In the genomic region with DNA sequence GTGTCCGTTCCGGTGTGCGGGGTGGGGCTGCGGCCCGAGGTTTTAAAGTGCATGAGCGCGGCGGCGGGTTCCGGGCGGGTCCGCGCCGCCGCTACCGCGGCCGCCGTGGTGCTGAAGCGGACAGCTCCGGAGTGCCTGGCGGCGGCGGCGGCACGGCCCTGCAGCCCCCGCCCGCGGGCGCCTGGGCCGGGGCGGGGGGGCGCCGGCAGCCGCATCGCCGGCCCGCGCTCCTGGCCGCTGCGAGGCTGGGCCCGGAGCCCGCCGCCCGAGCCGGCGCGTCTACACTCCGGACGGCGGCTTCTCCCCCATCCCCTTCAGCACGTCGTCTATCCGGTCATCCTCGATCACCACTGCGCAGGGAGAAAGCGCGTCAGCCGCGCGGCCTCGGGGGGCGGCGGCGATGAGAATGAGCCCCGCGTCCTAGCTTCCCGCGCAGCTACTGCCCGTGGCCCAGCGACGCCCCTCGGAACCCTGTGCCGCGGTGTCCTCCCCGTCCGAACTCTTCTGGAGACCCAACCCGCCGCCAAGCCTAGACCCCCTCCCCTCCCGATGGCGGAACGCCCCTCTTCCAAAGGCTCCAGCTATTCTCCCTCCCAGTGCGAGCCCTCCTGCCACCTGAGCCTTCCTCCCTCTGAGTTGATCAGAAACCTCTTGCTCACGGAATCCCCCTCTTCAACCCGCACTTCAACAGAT, we compare ENCODE assay signal across 8 cellular contexts. TPM values are rescaled to one million over a fixed set of nuclear protein-coding genes. Genes with fewer than 3 reads are reported as not detected.
A peak's percentile ranks its signal among the peaks of the same experiment; 100 is the strongest.
DNase-seq lines count a peak whose midpoint lies in the region; ATAC-seq and TF ChIP-seq lines count a peak whose summit lies in the region.

No MANE protein-coding gene starts in this region.

- peaks cover 8% of the 10 kb centered on the region for H3K36me3 ChIP-seq in iPS-15b (ENCODE audit: control insufficient read depth, insufficient read depth, low read length)
- H3K36me3 ChIP-seq in smooth muscle cell (ENCODE audit: low read depth), result no peaks in the 10 kb centered on the region

- H3K27ac ChIP-seq in smooth muscle cell (ENCODE audit: low read depth), result no peak overlapping the region

- peak; percentile 78 for DNase-seq in activated effector memory CD4-positive, alpha-beta T cell treated with anti-CD3 and anti-CD28 coated beads, Interleukin-2, amount 50 U/mL, for 16 hours
- no peak for DNase-seq in activated effector memory CD4-positive, alpha-beta T cell treated with Interleukin-2 at 50 U/mL for 16 hours
- DNase-seq in astrocyte of the hippocampus (ENCODE audit: low read depth, low spot score), result peak; percentile 76
- no peak for DNase-seq in smooth muscle cell (lab: John Stamatoyannopoulos, UW; ENCODE audit: unreplicated experiment)

- no peaks in the 10 kb centered on the region for H3K79me2 ChIP-seq in smooth muscle cell (ENCODE audit: low read depth)

- H3K4me3 ChIP-seq in iPS-15b (ENCODE audit: low read depth, low read length), result peak overlapping the region; percentile 74
- peak overlapping the region; percentile 54 for H3K4me3 ChIP-seq in smooth muscle cell

- ATAC-seq in HG02884 (IDR thresholded peaks at IDR 0.05; ENCODE audit: unreplicated experiment) (no peak), GM19328 (IDR thresholded peaks at IDR 0.05; ENCODE audit: unreplicated experiment) (no peak)

- H3F3A ChIP-seq in smooth muscle cell (ENCODE audit: low read depth), result peaks cover 6% of the 10 kb centered on the region

- WGBS in smooth muscle cell (ENCODE audit: low lambda C conversion rate), result 1% methylated on average over 41 of the region's 85 CpGs

- H3K27me3 ChIP-seq in iPS-15b (ENCODE audit: control insufficient read depth, insufficient read depth, low read length) (peaks cover 55% of the 10 kb centered on the region), smooth muscle cell (ENCODE audit: low read depth) (peaks cover 58% of the 10 kb centered on the region)

- H3K9me3 ChIP-seq in iPS-15b (ENCODE audit: control insufficient read depth, insufficient read depth, low read length), result no peaks in the 10 kb centered on the region
- no peaks in the 10 kb centered on the region for H3K9me3 ChIP-seq in smooth muscle cell (replicated peaks; ENCODE audit: low read depth)

- peaks cover 21% of the 10 kb centered on the region for H4K20me1 ChIP-seq in smooth muscle cell (ENCODE audit: low read depth)

- H3K9ac ChIP-seq in iPS-15b (ENCODE audit: low read depth, low read length) (no peak overlapping the region), smooth muscle cell (ENCODE audit: low read depth) (no peak overlapping the region)

- no peak for TF ChIP-seq CTCF in smooth muscle cell (IDR thresholded peaks at IDR 0.05; ENCODE audit: borderline replicate concordance, insufficient read depth, poor library complexity, severe bottlenecking)

- H3K4me1 ChIP-seq in iPS-15b (ENCODE audit: control insufficient read depth, insufficient read depth, low read length) (no peaks in the 10 kb centered on the region), smooth muscle cell (ENCODE audit: low read depth) (peaks cover 18% of the 10 kb centered on the region)

- H2AFZ ChIP-seq in smooth muscle cell (ENCODE audit: low read depth), result no peak overlapping the region

- H3K4me2 ChIP-seq in smooth muscle cell, result peak overlapping the region; percentile 92

TF ChIP-seq in PFSK-1, 5 proteins besides CTCF, POLR2A, EP300 and RAD21:
- no peak for TF ChIP-seq SIN3A (IDR thresholded peaks at IDR 0.05; ENCODE audit: borderline replicate concordance, insufficient read depth, low read length)
- TF ChIP-seq, protein P1, sequence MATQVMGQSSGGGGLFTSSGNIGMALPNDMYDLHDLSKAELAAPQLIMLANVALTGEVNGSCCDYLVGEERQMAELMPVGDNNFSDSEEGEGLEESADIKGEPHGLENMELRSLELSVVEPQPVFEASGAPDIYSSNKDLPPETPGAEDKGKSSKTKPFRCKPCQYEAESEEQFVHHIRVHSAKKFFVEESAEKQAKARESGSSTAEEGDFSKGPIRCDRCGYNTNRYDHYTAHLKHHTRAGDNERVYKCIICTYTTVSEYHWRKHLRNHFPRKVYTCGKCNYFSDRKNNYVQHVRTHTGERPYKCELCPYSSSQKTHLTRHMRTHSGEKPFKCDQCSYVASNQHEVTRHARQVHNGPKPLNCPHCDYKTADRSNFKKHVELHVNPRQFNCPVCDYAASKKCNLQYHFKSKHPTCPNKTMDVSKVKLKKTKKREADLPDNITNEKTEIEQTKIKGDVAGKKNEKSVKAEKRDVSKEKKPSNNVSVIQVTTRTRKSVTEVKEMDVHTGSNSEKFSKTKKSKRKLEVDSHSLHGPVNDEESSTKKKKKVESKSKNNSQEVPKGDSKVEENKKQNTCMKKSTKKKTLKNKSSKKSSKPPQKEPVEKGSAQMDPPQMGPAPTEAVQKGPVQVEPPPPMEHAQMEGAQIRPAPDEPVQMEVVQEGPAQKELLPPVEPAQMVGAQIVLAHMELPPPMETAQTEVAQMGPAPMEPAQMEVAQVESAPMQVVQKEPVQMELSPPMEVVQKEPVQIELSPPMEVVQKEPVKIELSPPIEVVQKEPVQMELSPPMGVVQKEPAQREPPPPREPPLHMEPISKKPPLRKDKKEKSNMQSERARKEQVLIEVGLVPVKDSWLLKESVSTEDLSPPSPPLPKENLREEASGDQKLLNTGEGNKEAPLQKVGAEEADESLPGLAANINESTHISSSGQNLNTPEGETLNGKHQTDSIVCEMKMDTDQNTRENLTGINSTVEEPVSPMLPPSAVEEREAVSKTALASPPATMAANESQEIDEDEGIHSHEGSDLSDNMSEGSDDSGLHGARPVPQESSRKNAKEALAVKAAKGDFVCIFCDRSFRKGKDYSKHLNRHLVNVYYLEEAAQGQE (IDR thresholded peaks at IDR 0.05; ENCODE audit: insufficient read depth in 1 of 2, low read depth in 2 of 2, low read length in 2 of 2), result peak; percentile 84 to 91

RNA-seq across cellular contexts. Expression of a gene that starts 1.3 kb away (rescaled TPM):
- 0.50 TPM for polyA plus RNA-seq in PFSK-1 (2012; ENCODE audit: insufficient read length, low read depth)
- total RNA-seq in smooth muscle cell, result not detected in 2 replicates
- polyA plus RNA-seq in smooth muscle cell, result 0.18 TPM in 1 of 2 replicates, not detected in the other

RNA-seq across cellular contexts. Expression of a gene that starts 10.6 kb away (rescaled TPM):
- polyA plus RNA-seq in PFSK-1 (2012; ENCODE audit: insufficient read length, low read depth), result 8.6 TPM
- total RNA-seq in smooth muscle cell, result 4.1 and 4.7 TPM in 2 replicates
- polyA plus RNA-seq in smooth muscle cell, result 5.8 and 9.1 TPM in 2 replicates

RNA-seq across cellular contexts. Expression of a gene that starts 11.3 kb away (rescaled TPM):
- 44.1 TPM for polyA plus RNA-seq in PFSK-1 (2012; ENCODE audit: insufficient read length, low read depth)
- total RNA-seq in smooth muscle cell, result 48.8 and 95.2 TPM in 2 replicates
- polyA plus RNA-seq in smooth muscle cell, result 91.2 and 96.7 TPM in 2 replicates

RNA-seq across cellular contexts. Expression of a gene that starts 15.8 kb away (rescaled TPM):
- not detected for polyA plus RNA-seq in PFSK-1 (2012; ENCODE audit: insufficient read length, low read depth)
- total RNA-seq in smooth muscle cell, result not detected in 2 replicates
- not detected in 2 replicates for polyA plus RNA-seq in smooth muscle cell

RNA-seq across cellular contexts. Expression of a gene that starts 30.6 kb away (rescaled TPM):
- 0.77 TPM for polyA plus RNA-seq in PFSK-1 (2012; ENCODE audit: insufficient read length, low read depth)
- not detected in 2 replicates for total RNA-seq in smooth muscle cell
- polyA plus RNA-seq in smooth muscle cell, result 0.70 TPM in 1 of 2 replicates, not detected in the other

Comparison
In these comparisons a context has a peak if more than half of its experiments do, and no peak if none do; other contexts are left out.
1. DNase-seq: peak in activated effector memory CD4-positive, alpha-beta T cell treated with anti-CD3 and anti-CD28 coated beads, Interleukin-2, amount 50 U/mL, for 16 hours (single experiment) and astrocyte of the hippocampus (single experiment); none in activated effector memory CD4-positive, alpha-beta T cell treated with Interleukin-2 at 50 U/mL for 16 hours (single experiment) and smooth muscle cell (single experiment).